In genomic region chr4:137650051-137650450, GRCh38 we compare ENCODE assay signal across 25 cellular contexts.
"Had no signal": no experiment of that assay in that cellular context is flagged by ENCODE, and none has a peak within 500 bp of the region (broad histone marks: within the 10 kb centered on the region; RNA-seq: fewer than 3 reads in every experiment).

No MANE protein-coding gene starts in this region.

- H3K9me3 ChIP-seq: ascending aorta, body of pancreas had no signal

- H3K27me3 Mint-ChIP-seq: activated B cell treated with CpG ODN at 0.5 μM for 24 hours; activated CD4-positive, alpha-beta memory T cell treated with anti-CD3 and anti-CD28 coated beads for 36 hours; activated CD4-positive, alpha-beta T cell treated with anti-CD3 and anti-CD28 coated beads, Interleukin-2, amount 10 ng/mL, durations not matched to agents 24 days and 14 days; activated naive CD8-positive, alpha-beta T cell treated with anti-CD3 and anti-CD28 coated beads, Interleukin-2, amount 50 U/mL, for 24 hours had no signal

- DNase-seq: activated B cell treated with CpG ODN at 0.5 μM for 24 hours; activated CD4-positive, alpha-beta memory T cell treated with anti-CD3 and anti-CD28 coated beads for 36 hours; activated CD4-positive, alpha-beta T cell treated with anti-CD3 and anti-CD28 coated beads for 1 hour; activated CD4-positive, alpha-beta T cell treated with anti-CD3 and anti-CD28 coated beads, Interleukin-2, amount 10 ng/mL, durations not matched to agents 24 days and 14 days; activated CD8-positive, alpha-beta memory T cell treated with anti-CD3 and anti-CD28 coated beads for 24 hours; activated effector memory CD4-positive, alpha-beta T cell treated with anti-CD3 and anti-CD28 coated beads, Interleukin-2, amount 50 U/mL, for 16 hours; activated naive CD4-positive, alpha-beta T cell treated with Interleukin-2 at 50 U/mL for 16 hours; activated naive CD8-positive, alpha-beta T cell treated with anti-CD3 and anti-CD28 coated beads, Interleukin-2, amount 50 U/mL, for 24 hours; activated T-cell treated with anti-CD3 and anti-CD28 coated beads, Interleukin-2, amount 50 U/mL, for 4 hours; amniotic stem cell; body of pancreas; central memory CD4-positive, alpha-beta T cell; NCI-H1105 treated with DMSO at 0.1 percent for 48 hours; NCI-H1436 treated with DMSO at 0.1 percent for 48 hours; NCI-H187; NCI-H2081 treated with DMSO at 0.1 percent for 48 hours; NCI-H446; NCI-H524; SHP77 treated with DMSO at 0.1 percent for 48 hours had no signal

- FAIRE-seq: bronchial epithelial cell, RCC 7860 had no signal

- H3K27ac ChIP-seq: ascending aorta, body of pancreas, KMS-11 had no signal

- H3K9ac ChIP-seq: KMS-11 had no signal

- H3K27ac Mint-ChIP-seq: activated B cell treated with CpG ODN at 0.5 μM for 24 hours; activated CD4-positive, alpha-beta memory T cell treated with anti-CD3 and anti-CD28 coated beads for 36 hours; activated CD4-positive, alpha-beta T cell treated with anti-CD3 and anti-CD28 coated beads, Interleukin-2, amount 10 ng/mL, durations not matched to agents 24 days and 14 days; activated naive CD4-positive, alpha-beta T cell treated with anti-CD3 and anti-CD28 coated beads, Interleukin-2, amount 50 U/mL, for 72 hours; activated naive CD8-positive, alpha-beta T cell treated with anti-CD3 and anti-CD28 coated beads, Interleukin-2, amount 50 U/mL, for 24 hours; T-helper 1 cell treated with Interleukin-12 subunit alpha and Interleukin-12 subunit beta and Interleukin-4 antibody, amounts not matched to agents 30 μg/mL and 1 μg/mL, for 36 hours had no signal

- H3K9me3 Mint-ChIP-seq: activated B cell treated with CpG ODN at 0.5 μM for 24 hours; activated CD4-positive, alpha-beta memory T cell treated with anti-CD3 and anti-CD28 coated beads for 36 hours; activated CD4-positive, alpha-beta T cell treated with anti-CD3 and anti-CD28 coated beads, Interleukin-2, amount 10 ng/mL, durations not matched to agents 24 days and 14 days; T-helper 1 cell treated with Interleukin-12 subunit alpha and Interleukin-12 subunit beta and Interleukin-4 antibody, amounts not matched to agents 30 μg/mL and 1 μg/mL, for 36 hours had no signal

- H3K36me3 ChIP-seq: ascending aorta had no signal

- H3K4me3 Mint-ChIP-seq: activated B cell treated with CpG ODN at 0.5 μM for 24 hours; activated CD4-positive, alpha-beta memory T cell treated with anti-CD3 and anti-CD28 coated beads for 36 hours; activated CD4-positive, alpha-beta T cell treated with anti-CD3 and anti-CD28 coated beads, Interleukin-2, amount 10 ng/mL, durations not matched to agents 24 days and 14 days; activated naive CD8-positive, alpha-beta T cell treated with anti-CD3 and anti-CD28 coated beads, Interleukin-2, amount 50 U/mL, for 24 hours; activated T-cell treated with anti-CD3 and anti-CD28 coated beads, Interleukin-2, amount 50 U/mL, for 4 hours; T-helper 1 cell treated with Interleukin-12 subunit alpha and Interleukin-12 subunit beta and Interleukin-4 antibody, amounts not matched to agents 30 μg/mL and 1 μg/mL, for 36 hours had no signal

- H3K27me3 ChIP-seq: ascending aorta, body of pancreas had no signal

- H3K4me2 ChIP-seq: KMS-11 had no signal

- H3K4me1 Mint-ChIP-seq: activated B cell treated with CpG ODN at 0.5 μM for 24 hours; activated CD4-positive, alpha-beta T cell treated with anti-CD3 and anti-CD28 coated beads, Interleukin-2, amount 10 ng/mL, durations not matched to agents 24 days and 14 days; activated naive CD8-positive, alpha-beta T cell treated with anti-CD3 and anti-CD28 coated beads, Interleukin-2, amount 50 U/mL, for 24 hours had no signal

- H3K36me3 Mint-ChIP-seq: activated CD4-positive, alpha-beta memory T cell treated with anti-CD3 and anti-CD28 coated beads for 36 hours; activated naive CD4-positive, alpha-beta T cell treated with anti-CD3 and anti-CD28 coated beads, Interleukin-2, amount 50 U/mL, for 72 hours had no signal

- H3K4me1 ChIP-seq: ascending aorta, body of pancreas had no signal

- ATAC-seq: activated naive CD4-positive, alpha-beta T cell treated with anti-CD3 and anti-CD28 coated beads, Interleukin-2, amount 50 U/mL, for 72 hours; activated naive CD8-positive, alpha-beta T cell treated with anti-CD3 and anti-CD28 coated beads, Interleukin-2, amount 50 U/mL, for 24 hours; activated T-cell treated with anti-CD3 and anti-CD28 coated beads, Interleukin-2, amount 50 U/mL, for 4 hours; body of pancreas had no signal

- H3K4me3 ChIP-seq: ascending aorta, body of pancreas had no signal
